Comparison of ENCODE assay signal across 9 cellular contexts in genomic region chr5:172905346-172905756, GRCh38. TPM values are rescaled to one million over a fixed set of nuclear protein-coding genes. Genes with fewer than 3 reads are reported as not detected.
A peak's percentile ranks its signal among the peaks of the same experiment; 100 is the strongest.
DNase-seq lines count a peak whose midpoint lies in the region; ATAC-seq, FAIRE-seq and TF ChIP-seq lines count a peak whose summit lies in the region.
"Had no signal": no experiment of that assay in that cellular context is flagged by ENCODE, and none has a peak within 500 bp of the region (broad histone marks: within the 10 kb centered on the region; RNA-seq: fewer than 3 reads in every experiment).

No MANE protein-coding gene starts in this region.

- DNase-seq in SJSA1 (ENCODE audit: low read depth in 1 of 2, low spot score in 2 of 2) (no peak), nephron progenitor cell (no peak), tibial artery (no peak), D721Med (ENCODE audit: insufficient read length, low spot score) (no peak), GDM1 (lab: John Stamatoyannopoulos, UW) (no peak)
- no peak for DNase-seq in activated naive CD4-positive, alpha-beta T cell (lab: John Stamatoyannopoulos, UW)
- DNase-seq: stimulated activated naive CD4-positive, alpha-beta T cell had no signal

- H3K9me3 ChIP-seq in SJSA1 (replicated peaks): no peaks in the 10 kb centered on the region
- no peaks in the 10 kb centered on the region for H3K9me3 ChIP-seq in esophagus (ENCODE audit: control insufficient read depth in 2 of 2, insufficient read depth in 1 of 2, low read depth in 1 of 2, low read length in 1 of 2)
- no peaks in the 10 kb centered on the region for H3K9me3 ChIP-seq in tibial artery

- H3K27me3 Mint-ChIP-seq in nephron progenitor cell (ENCODE audit: low read depth, poor library complexity): peaks cover 6% of the 10 kb centered on the region

- H3K4me1 Mint-ChIP-seq in nephron progenitor cell: peaks cover 94% of the 10 kb centered on the region

- peak overlapping the region; percentile 84 for H3K27ac Mint-ChIP-seq in nephron progenitor cell

- H3K27me3 ChIP-seq in SJSA1 (replicated peaks) (no peaks in the 10 kb centered on the region), esophagus (ENCODE audit: control insufficient read depth in 1 of 2, insufficient read depth in 2 of 2, low read length in 2 of 2) (no peaks in the 10 kb centered on the region), tibial artery (no peaks in the 10 kb centered on the region)

- TF ChIP-seq CTCF in nephron progenitor cell (IDR thresholded peaks at IDR 0.05): no peak
- TF ChIP-seq CTCF in tibial artery (IDR thresholded peaks at IDR 0.05): no peak
- no peak for TF ChIP-seq CTCF in D721Med (IDR thresholded peaks at IDR 0.05; ENCODE audit: insufficient read depth, missing control alignments)

- no peak overlapping the region for H3K4me3 ChIP-seq in SJSA1
- no peak overlapping the region for H3K4me3 ChIP-seq in esophagus (ENCODE audit: low read depth in 1 of 2, low read length in 2 of 2)
- no peak overlapping the region for H3K4me3 ChIP-seq in tibial artery

- FAIRE-seq in D721Med (lab: Jason Lieb, UNC): no peak

- H3K4me1 ChIP-seq in SJSA1 (replicated peaks) (peaks cover 67% of the 10 kb centered on the region), esophagus (ENCODE audit: control insufficient read depth in 2 of 2, insufficient read depth in 2 of 2, low read length in 1 of 2) (peaks cover 2 to 33% of the 10 kb centered on the region in 2 donors), tibial artery (peaks cover 10 to 91% (median 75%) of the 10 kb centered on the region in 4 donors)

- peaks cover 7% of the 10 kb centered on the region for H3K36me3 Mint-ChIP-seq in nephron progenitor cell (ENCODE audit: low read depth)

- intact Hi-C loops in tibial artery (cut with DNase I; ENCODE audit: low total_unique reads): no loop called here

- 85 to 88% methylated on average over 23 of the region's 23 CpGs for whole genome bisulfite sequencing in esophagus, 2 donors

- H3K4me3 Mint-ChIP-seq in nephron progenitor cell: no peak overlapping the region

- peaks cover 39% of the 10 kb centered on the region for H3K36me3 ChIP-seq in SJSA1
- H3K36me3 ChIP-seq in esophagus (ENCODE audit: control insufficient read depth in 2 of 2, insufficient read depth in 2 of 2, low read length in 1 of 2): peaks cover 0 to 7% of the 10 kb centered on the region in 2 donors
- peaks cover 0 to 11% (median 5%) of the 10 kb centered on the region in 3 donors for H3K36me3 ChIP-seq in tibial artery

- no peak for ATAC-seq in GM21737 (IDR thresholded peaks at IDR 0.05; ENCODE audit: unreplicated experiment)

- H3K9me3 Mint-ChIP-seq in nephron progenitor cell: no peaks in the 10 kb centered on the region

- peak overlapping the region; percentile 95 for H3K27ac ChIP-seq in SJSA1
- H3K27ac ChIP-seq in esophagus (ENCODE audit: low read depth in 2 of 2, low read length in 1 of 2): peak overlapping the region; percentile 96
- H3K27ac ChIP-seq in tibial artery: peak overlapping the region; percentile 92 to 96

RNA-seq across cellular contexts. Expression of gene RPL26L1, which starts 53.9 kb away (rescaled TPM):
- total RNA-seq in SJSA1 (2014; rRNA removed; shearing (Covaris generic)): 167 and 184 TPM in 2 replicates
- polyA plus RNA-seq in esophagus: 10 to 100 TPM; 40.2 to 65.9 TPM
